Comparison of ENCODE assay signal across 21 cellular contexts in genomic region chr10:27145937-27146336, GRCh38.
"Had no signal": no experiment of that assay in that cellular context is flagged by ENCODE, and none has a peak within 500 bp of the region (broad histone marks: within the 10 kb centered on the region; RNA-seq: fewer than 3 reads in every experiment).

No MANE protein-coding gene starts in this region.

- ATAC-seq: body of pancreas, psoas muscle, right cardiac atrium had no signal

- DNase-seq: activated CD4-positive, alpha-beta T cell treated with anti-CD3 and anti-CD28 coated beads, Interleukin-2, amount 50 U/mL, for 1 hour; activated gamma-delta T cell treated with Interleukin-2 at 50 U/mL for 16 hours; body of pancreas; caudate nucleus; foreskin melanocyte; glutamatergic neuron; hippocampal formation; midbrain; ovary; psoas muscle; right cardiac atrium; stimulated activated CD4-positive, alpha-beta T cell treated with anti-CD3 and anti-CD28 coated beads, Interleukin-2, amount 100 ng/mL, for 24 hours; stimulated activated naive CD4-positive, alpha-beta T cell treated with Interleukin-2 at 50 U/mL for 16 hours; T-cell; T-helper 9 cell; transverse colon had no signal

- H3K27me3 ChIP-seq: body of pancreas, ovary, suprapubic skin, transverse colon, vagina had no signal

- H3K4me3 Mint-ChIP-seq: activated T-helper 1 cell treated with anti-CD3 and anti-CD28 coated beads, Interleukin-12 subunit alpha, Interleukin-12 subunit beta, Interleukin-2, Interleukin-4 antibody, amounts not matched to agents 30 ng/mL and 10 ng/mL and 1 ng/mL, durations not matched to agents 14 hours and 24 hours and 36 hours; T-cell had no signal

- H3K36me3 ChIP-seq: ovary had no signal

- H3K4me1 ChIP-seq: psoas muscle, suprapubic skin had no signal

- H3K27ac Mint-ChIP-seq: activated T-helper 1 cell treated with anti-CD3 and anti-CD28 coated beads, Interleukin-12 subunit alpha, Interleukin-12 subunit beta, Interleukin-2, Interleukin-4 antibody, amounts not matched to agents 30 ng/mL and 10 ng/mL and 1 ng/mL, durations not matched to agents 14 hours and 24 hours and 36 hours; T-cell had no signal

- H3K27ac ChIP-seq: body of pancreas, ovary, psoas muscle, suprapubic skin, transverse colon, vagina had no signal

- FAIRE-seq: keratinocyte had no signal

- H3K27me3 Mint-ChIP-seq: T-cell had no signal

- H3K4me3 ChIP-seq: body of pancreas, lung, ovary, psoas muscle, suprapubic skin, transverse colon, vagina had no signal

- H3K9me3 ChIP-seq: body of pancreas, ovary, psoas muscle, suprapubic skin, transverse colon, vagina had no signal

- H3K9me3 Mint-ChIP-seq: activated T-helper 1 cell treated with anti-CD3 and anti-CD28 coated beads, Interleukin-12 subunit alpha, Interleukin-12 subunit beta, Interleukin-2, Interleukin-4 antibody, amounts not matched to agents 30 ng/mL and 10 ng/mL and 1 ng/mL, durations not matched to agents 14 hours and 24 hours and 36 hours; T-cell had no signal
